ENCODE assay signal across 18 cellular contexts in genomic region chr17:61175298-61176142, GRCh38.
"Had no signal": no experiment of that assay in that cellular context is flagged by ENCODE, and none has a peak within 500 bp of the region (broad histone marks: within the 10 kb centered on the region; RNA-seq: fewer than 3 reads in every experiment).

No MANE protein-coding gene starts in this region.

- DNase-seq: dorsolateral prefrontal cortex; effector CD4-positive, alpha-beta T cell; foreskin fibroblast; gastrocnemius medialis; head of caudate nucleus; kidney; naive B cell; right lobe of liver; small intestine; stimulated activated CD4-positive, alpha-beta T cell treated with anti-CD3 and anti-CD28 coated beads, Interleukin-15, amount 100 ng/mL, for 24 hours; stimulated activated CD4-positive, alpha-beta T cell treated with anti-CD3 and anti-CD28 coated beads, Interleukin-4, amount 100 ng/mL, for 1 hour; stimulated activated CD8-positive, alpha-beta memory T cell treated with anti-CD3 and anti-CD28 coated beads, Interleukin-4, amount 100 ng/mL, for 48 hours; stimulated activated naive CD4-positive, alpha-beta T cell treated with Interleukin-2 at 50 U/mL for 16 hours; stomach; thyroid gland; trophoblast cell had no signal

- ATAC-seq: esophagus mucosa, gastrocnemius medialis, left lobe of liver, right lobe of liver had no signal
